In the genomic region with DNA sequence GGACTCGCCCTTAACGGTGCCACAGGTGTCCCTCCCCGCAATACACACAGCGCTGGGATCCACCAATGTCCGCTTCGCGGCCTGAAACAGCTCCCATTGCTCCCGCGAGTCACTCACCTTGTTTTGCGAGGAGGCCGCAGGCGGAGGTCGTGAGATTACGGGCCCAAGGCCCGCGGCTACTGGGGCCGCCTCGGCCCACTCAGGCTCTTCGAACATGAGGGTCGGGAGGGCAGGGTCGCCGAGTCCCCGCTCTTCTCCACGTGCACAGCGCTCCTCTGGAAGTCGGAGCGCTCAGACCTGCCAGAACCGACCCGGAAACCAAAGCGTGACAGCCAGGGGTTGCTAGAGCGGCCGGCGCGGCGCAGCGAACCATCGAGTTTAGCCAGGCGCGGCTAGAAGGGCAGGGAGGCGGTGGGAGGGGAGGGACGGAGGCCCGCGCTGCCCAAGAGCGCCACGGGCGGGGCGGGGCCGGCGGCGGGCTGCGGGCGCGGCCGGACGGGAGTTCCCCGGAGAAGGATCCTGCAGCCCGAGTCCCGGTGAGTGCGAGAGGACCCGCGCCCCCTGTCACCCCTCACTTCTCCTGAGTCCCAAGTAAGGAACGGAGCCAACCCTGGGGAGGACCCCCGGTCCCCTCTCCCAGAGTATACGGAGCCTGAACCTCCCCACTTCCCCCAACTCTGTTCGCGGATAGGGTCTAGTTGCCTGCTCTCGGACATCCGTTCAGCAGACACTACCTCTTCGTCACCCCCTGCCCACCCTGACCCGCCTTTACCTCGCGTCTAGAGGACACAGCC, we compare ENCODE assay signal across 1 cellular context.
TF ChIP-seq lines count a peak whose summit lies in the region.

A gene (plus strand): TSS at position 488 of the 794 bp plus-strand sequence. CDS start 498 bp downstream, outside the sequence.
A gene (minus strand): TSS at position 330 of the 794 bp plus-strand sequence. CDS start 114 bp downstream, at position 216.

TF ChIP-seq in GM12878, 131 proteins besides CTCF, POLR2A, EP300 and RAD21 (continued from another document):
- TF ChIP-seq, protein P1, sequence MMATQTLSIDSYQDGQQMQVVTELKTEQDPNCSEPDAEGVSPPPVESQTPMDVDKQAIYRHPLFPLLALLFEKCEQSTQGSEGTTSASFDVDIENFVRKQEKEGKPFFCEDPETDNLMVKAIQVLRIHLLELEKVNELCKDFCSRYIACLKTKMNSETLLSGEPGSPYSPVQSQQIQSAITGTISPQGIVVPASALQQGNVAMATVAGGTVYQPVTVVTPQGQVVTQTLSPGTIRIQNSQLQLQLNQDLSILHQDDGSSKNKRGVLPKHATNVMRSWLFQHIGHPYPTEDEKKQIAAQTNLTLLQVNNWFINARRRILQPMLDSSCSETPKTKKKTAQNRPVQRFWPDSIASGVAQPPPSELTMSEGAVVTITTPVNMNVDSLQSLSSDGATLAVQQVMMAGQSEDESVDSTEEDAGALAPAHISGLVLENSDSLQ (IDR thresholded peaks at IDR 0.05) = no peak
- TF ChIP-seq, protein P2, sequence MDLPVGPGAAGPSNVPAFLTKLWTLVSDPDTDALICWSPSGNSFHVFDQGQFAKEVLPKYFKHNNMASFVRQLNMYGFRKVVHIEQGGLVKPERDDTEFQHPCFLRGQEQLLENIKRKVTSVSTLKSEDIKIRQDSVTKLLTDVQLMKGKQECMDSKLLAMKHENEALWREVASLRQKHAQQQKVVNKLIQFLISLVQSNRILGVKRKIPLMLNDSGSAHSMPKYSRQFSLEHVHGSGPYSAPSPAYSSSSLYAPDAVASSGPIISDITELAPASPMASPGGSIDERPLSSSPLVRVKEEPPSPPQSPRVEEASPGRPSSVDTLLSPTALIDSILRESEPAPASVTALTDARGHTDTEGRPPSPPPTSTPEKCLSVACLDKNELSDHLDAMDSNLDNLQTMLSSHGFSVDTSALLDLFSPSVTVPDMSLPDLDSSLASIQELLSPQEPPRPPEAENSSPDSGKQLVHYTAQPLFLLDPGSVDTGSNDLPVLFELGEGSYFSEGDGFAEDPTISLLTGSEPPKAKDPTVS (IDR thresholded peaks at IDR 0.05; ENCODE audit: low read depth, low read length) = no peak
- TF ChIP-seq SMC3 (IDR thresholded peaks at IDR 0.05; ENCODE audit: borderline replicate concordance, low read length) = no peak
- TF ChIP-seq ZBED1 (IDR thresholded peaks at IDR 0.05; ENCODE audit: borderline replicate concordance) = 0 out of 2 replicates have a peak, but pooled peaks have one; percentile 46
- no peak for TF ChIP-seq FOXM1 (IDR thresholded peaks at IDR 0.05; ENCODE audit: low read depth, low read length)
- peak; percentile 88 for TF ChIP-seq PML (IDR thresholded peaks at IDR 0.05; ENCODE audit: low read length)
- peak; percentile 70 for TF ChIP-seq GABPA (IDR thresholded peaks at IDR 0.05; ENCODE audit: low read depth)
- TF ChIP-seq BCL11A (IDR thresholded peaks at IDR 0.05; ENCODE audit: low read depth, low read length) = 0 out of 2 replicates have a peak, but pooled peaks have one; percentile 28
- no peak for TF ChIP-seq YBX1 (IDR thresholded peaks at IDR 0.05)
- no peak for TF ChIP-seq BRCA1 (IDR thresholded peaks at IDR 0.05; ENCODE audit: low read depth, low read length)
- no peak for TF ChIP-seq SMAD1 (IDR thresholded peaks at IDR 0.05; ENCODE audit: low read depth, partially characterized antibody)
- peak; percentile 68 for TF ChIP-seq CREB1 (IDR thresholded peaks at IDR 0.05; ENCODE audit: low read depth)
- no peak for TF ChIP-seq RBBP5 (conservative IDR thresholded peaks at IDR 0.05)
- TF ChIP-seq EED (IDR thresholded peaks at IDR 0.05; ENCODE audit: low read depth) = no peak
- TF ChIP-seq, protein P3, sequence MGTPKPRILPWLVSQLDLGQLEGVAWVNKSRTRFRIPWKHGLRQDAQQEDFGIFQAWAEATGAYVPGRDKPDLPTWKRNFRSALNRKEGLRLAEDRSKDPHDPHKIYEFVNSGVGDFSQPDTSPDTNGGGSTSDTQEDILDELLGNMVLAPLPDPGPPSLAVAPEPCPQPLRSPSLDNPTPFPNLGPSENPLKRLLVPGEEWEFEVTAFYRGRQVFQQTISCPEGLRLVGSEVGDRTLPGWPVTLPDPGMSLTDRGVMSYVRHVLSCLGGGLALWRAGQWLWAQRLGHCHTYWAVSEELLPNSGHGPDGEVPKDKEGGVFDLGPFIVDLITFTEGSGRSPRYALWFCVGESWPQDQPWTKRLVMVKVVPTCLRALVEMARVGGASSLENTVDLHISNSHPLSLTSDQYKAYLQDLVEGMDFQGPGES (IDR thresholded peaks at IDR 0.05) = no peak
- TF ChIP-seq SREBF2 (IDR thresholded peaks at IDR 0.05; ENCODE audit: low read length) = no peak
